20 cellular contexts compared by ENCODE assay signal in the genomic region with DNA sequence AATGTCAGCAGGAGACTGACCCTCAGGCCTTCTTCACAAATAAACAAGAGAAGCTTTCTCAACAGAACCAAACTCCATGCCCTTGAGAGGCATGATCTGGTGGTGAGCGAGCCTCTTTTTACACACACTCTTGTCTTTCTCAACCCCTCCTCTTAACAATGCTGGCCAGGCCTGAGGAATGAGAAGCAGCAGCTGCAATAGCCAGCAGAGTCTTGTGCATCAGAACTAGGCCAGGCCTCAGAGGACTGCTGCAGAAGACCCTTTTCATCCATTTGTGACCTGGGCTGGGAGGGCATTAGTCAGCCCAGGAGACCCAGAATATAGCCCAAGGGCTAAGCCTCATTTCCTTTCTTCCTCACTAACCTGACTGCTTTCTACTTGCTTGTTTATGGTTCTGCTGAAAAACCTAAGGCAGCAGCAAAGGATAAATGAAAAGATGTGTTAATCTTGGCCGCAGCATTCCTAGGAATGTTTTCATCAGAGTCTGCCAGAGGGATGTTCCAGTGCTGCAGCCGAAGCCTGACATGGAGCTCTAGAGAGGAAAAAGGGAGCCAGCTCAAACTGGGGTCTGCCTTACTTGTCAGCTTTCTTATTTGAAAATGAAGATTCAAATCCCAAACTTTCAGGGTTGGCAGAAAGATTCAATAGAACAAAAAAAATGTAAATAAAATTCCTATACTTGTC.
DNase-seq lines count a peak whose midpoint lies in the region; ATAC-seq and TF ChIP-seq lines count a peak whose summit lies in the region.
"Had no signal": no experiment of that assay in that cellular context is flagged by ENCODE, and none has a peak within 500 bp of the region (broad histone marks: within the 10 kb centered on the region; RNA-seq: fewer than 3 reads in every experiment).

No MANE protein-coding gene starts in this region.

- H3K4me2 ChIP-seq in neural progenitor cell: no peak overlapping the region
- H3K4me2 ChIP-seq: BLaER1 treated with 17β-estradiol and CSF1 and Interleukin-3, amounts not matched to agents 10 nM and 100 nM; PC-9 had no signal

- in situ Hi-C loops in GM13976 (cut with MboI; ENCODE audit: low sequenced_read_pairs, unreplicated experiment): no loop called here

- H3K4me3 ChIP-seq in right atrium auricular region: no peak overlapping the region
- no peak overlapping the region for H3K4me3 ChIP-seq in right cardiac atrium (ENCODE audit: low read length)
- no peak overlapping the region for H3K4me3 ChIP-seq in neural progenitor cell
- H3K4me3 ChIP-seq in aorta (ENCODE audit: low read length in 2 of 2): no peak overlapping the region
- H3K4me3 ChIP-seq: BLaER1 treated with 17β-estradiol and CSF1 and Interleukin-3, amounts not matched to agents 10 nM and 100 nM; MG63; PC-9 had no signal

- ATAC-seq in Right ventricle myocardium superior (ENCODE audit: poor library complexity): peak; percentile 84
- ATAC-seq in right cardiac atrium: peak; percentile 40 to 68
- peak; percentile 48 for ATAC-seq in aorta (ENCODE audit: low FRiP score)

- no peak overlapping the region for H3K27ac Mint-ChIP-seq in neural progenitor cell
- no peak overlapping the region for H3K27ac Mint-ChIP-seq in activated naive CD4-positive, alpha-beta T cell treated with anti-CD3 and anti-CD28 coated beads for 36 hours
- H3K27ac Mint-ChIP-seq: CD8-positive, alpha-beta memory T cell had no signal

- H3K36me3 Mint-ChIP-seq in neural progenitor cell: no peaks in the 10 kb centered on the region
- no peaks in the 10 kb centered on the region for H3K36me3 Mint-ChIP-seq in activated naive CD4-positive, alpha-beta T cell treated with anti-CD3 and anti-CD28 coated beads for 36 hours (ENCODE audit: low read depth)
- H3K36me3 Mint-ChIP-seq: CD8-positive, alpha-beta memory T cell had no signal

- H3K27ac ChIP-seq in right atrium auricular region (no peak overlapping the region), right cardiac atrium (ENCODE audit: low read length) (no peak overlapping the region), neural progenitor cell (no peak overlapping the region), aorta (ENCODE audit: low read depth in 1 of 2, low read length in 2 of 2) (no peak overlapping the region)
- H3K27ac ChIP-seq: BLaER1 treated with 17β-estradiol and CSF1 and Interleukin-3, amounts not matched to agents 10 nM and 100 nM; PC-9 had no signal

- H3K27me3 ChIP-seq in right atrium auricular region (no peaks in the 10 kb centered on the region), right cardiac atrium (ENCODE audit: control insufficient read depth, insufficient read depth) (no peaks in the 10 kb centered on the region), neural progenitor cell (no peaks in the 10 kb centered on the region), aorta (ENCODE audit: control insufficient read depth in 1 of 2, insufficient read depth in 2 of 2, low read length in 1 of 2) (no peaks in the 10 kb centered on the region)
- H3K27me3 ChIP-seq: MG63 had no signal

- H3K4me1 Mint-ChIP-seq in neural progenitor cell: no peaks in the 10 kb centered on the region
- H3K4me1 Mint-ChIP-seq in activated naive CD4-positive, alpha-beta T cell treated with anti-CD3 and anti-CD28 coated beads for 36 hours (ENCODE audit: low read depth): no peaks in the 10 kb centered on the region
- H3K4me1 Mint-ChIP-seq: CD8-positive, alpha-beta memory T cell had no signal

- H2AFZ ChIP-seq in neural progenitor cell (replicated peaks): no peak overlapping the region
- H2AFZ ChIP-seq: PC-9 had no signal

- H4K20me1 ChIP-seq in neural progenitor cell (ENCODE audit: low read depth): no peaks in the 10 kb centered on the region
- H4K20me1 ChIP-seq: BLaER1 treated with 17β-estradiol and CSF1 and Interleukin-3, amounts not matched to agents 10 nM and 100 nM had no signal

- no peak overlapping the region for H3K4me3 Mint-ChIP-seq in neural progenitor cell
- H3K4me3 Mint-ChIP-seq in activated naive CD4-positive, alpha-beta T cell treated with anti-CD3 and anti-CD28 coated beads for 36 hours: no peak overlapping the region
- H3K4me3 Mint-ChIP-seq: CD8-positive, alpha-beta memory T cell had no signal

- no peaks in the 10 kb centered on the region for H3K9me3 Mint-ChIP-seq in neural progenitor cell
- H3K9me3 Mint-ChIP-seq in activated naive CD4-positive, alpha-beta T cell treated with anti-CD3 and anti-CD28 coated beads for 36 hours: no peaks in the 10 kb centered on the region

- no peaks in the 10 kb centered on the region for H3K79me2 ChIP-seq in neural progenitor cell (ENCODE audit: low read depth)

- H3K27me3 Mint-ChIP-seq in neural progenitor cell (ENCODE audit: insufficient read depth, low read depth): peaks cover 2% of the 10 kb centered on the region
- H3K27me3 Mint-ChIP-seq in activated naive CD4-positive, alpha-beta T cell treated with anti-CD3 and anti-CD28 coated beads for 36 hours (ENCODE audit: low read depth): no peaks in the 10 kb centered on the region

- TF ChIP-seq CTCF in right atrium auricular region (IDR thresholded peaks at IDR 0.05) (no peak), neural progenitor cell (IDR thresholded peaks at IDR 0.05) (no peak), GM13976 (IDR thresholded peaks at IDR 0.05; ENCODE audit: borderline replicate concordance, control extremely low read depth, extremely low read depth, insufficient read depth, missing control alignments) (no peak)

- H3K36me3 ChIP-seq in right atrium auricular region (no peaks in the 10 kb centered on the region), neural progenitor cell (no peaks in the 10 kb centered on the region), aorta (ENCODE audit: control insufficient read depth in 1 of 2, insufficient read depth in 2 of 2, low read length in 1 of 2) (no peaks in the 10 kb centered on the region)
- H3K36me3 ChIP-seq: BLaER1 treated with 17β-estradiol and CSF1 and Interleukin-3, amounts not matched to agents 10 nM and 100 nM; MG63 had no signal

- CTCF ChIA-PET in activated naive CD4-positive, alpha-beta T cell treated with anti-CD3 and anti-CD28 coated beads for 36 hours (lab: Charles Lee): no interaction called here

- no peaks in the 10 kb centered on the region for H3K9me3 ChIP-seq in right atrium auricular region
- H3K9me3 ChIP-seq in right cardiac atrium (ENCODE audit: control insufficient read depth, low read length): no peaks in the 10 kb centered on the region
- no peaks in the 10 kb centered on the region for H3K9me3 ChIP-seq in neural progenitor cell (ENCODE audit: low read depth)
- H3K9me3 ChIP-seq in aorta (ENCODE audit: control insufficient read depth, low read length): no peaks in the 10 kb centered on the region
- H3K9me3 ChIP-seq: BLaER1 treated with 17β-estradiol and CSF1 and Interleukin-3, amounts not matched to agents 10 nM and 100 nM; MG63 had no signal

- H3K9ac ChIP-seq in neural progenitor cell: no peak overlapping the region
- H3K9ac ChIP-seq: BLaER1 treated with 17β-estradiol and CSF1 and Interleukin-3, amounts not matched to agents 10 nM and 100 nM had no signal

- WGBS in right cardiac atrium: 33% methylated on average over 3 of the region's 3 CpGs
- WGBS in aorta, 2 donors: 24 to 33% methylated on average over 3 of the region's 3 CpGs

- H3K4me1 ChIP-seq in right atrium auricular region: no peaks in the 10 kb centered on the region
- no peaks in the 10 kb centered on the region for H3K4me1 ChIP-seq in right cardiac atrium (ENCODE audit: control insufficient read depth, insufficient read depth, low read length)
- H3K4me1 ChIP-seq in neural progenitor cell: no peaks in the 10 kb centered on the region
- H3K4me1 ChIP-seq in aorta (ENCODE audit: control insufficient read depth in 1 of 2, insufficient read depth in 2 of 2, low read length in 2 of 2): no peaks in the 10 kb centered on the region
- H3K4me1 ChIP-seq: BLaER1 treated with 17β-estradiol and CSF1 and Interleukin-3, amounts not matched to agents 10 nM and 100 nM had no signal

- intact Hi-C loops in Right ventricle myocardium superior (cut with DNase I): no loop called here
- intact Hi-C loops in right cardiac atrium (cut with DNase I): no loop called here
- intact Hi-C loops in aorta (cut with DNase I): no loop called here
- intact Hi-C loops in activated naive CD4-positive, alpha-beta T cell treated with anti-CD3 and anti-CD28 coated beads for 36 hours (cut with micrococcal nuclease): no loop called here

- H3F3A ChIP-seq in neural progenitor cell (ENCODE audit: low read depth): no peaks in the 10 kb centered on the region

- DNase-seq in Right ventricle myocardium superior (no peak), right atrium auricular region (ENCODE audit: low spot score) (no peak), right cardiac atrium (peak in 1 of 3 donors; percentile 41), neural progenitor cell (ENCODE audit: low spot score) (peak; percentile 4), aorta (no peak), cerebellar nuclear complex (lab: John Stamatoyannopoulos, UW) (no peak), GM13976 (ENCODE audit: low spot score) (no peak)
- no peak for DNase-seq in activated naive CD4-positive, alpha-beta T cell treated with anti-CD3 and anti-CD28 coated beads for 36 hours
- DNase-seq: 8988T; CD8-positive, alpha-beta memory T cell; DMS79; GDM1; IMR-90; Karpas-422; MG63; NCI-H1092; NCI-H2081 treated with DMSO at 0.1 percent for 48 hours; NCI-H510A treated with DMSO at 0.1 percent for 48 hours; PC-9 had no signal
